9 cellular contexts compared by ENCODE assay signal in the genomic region with DNA sequence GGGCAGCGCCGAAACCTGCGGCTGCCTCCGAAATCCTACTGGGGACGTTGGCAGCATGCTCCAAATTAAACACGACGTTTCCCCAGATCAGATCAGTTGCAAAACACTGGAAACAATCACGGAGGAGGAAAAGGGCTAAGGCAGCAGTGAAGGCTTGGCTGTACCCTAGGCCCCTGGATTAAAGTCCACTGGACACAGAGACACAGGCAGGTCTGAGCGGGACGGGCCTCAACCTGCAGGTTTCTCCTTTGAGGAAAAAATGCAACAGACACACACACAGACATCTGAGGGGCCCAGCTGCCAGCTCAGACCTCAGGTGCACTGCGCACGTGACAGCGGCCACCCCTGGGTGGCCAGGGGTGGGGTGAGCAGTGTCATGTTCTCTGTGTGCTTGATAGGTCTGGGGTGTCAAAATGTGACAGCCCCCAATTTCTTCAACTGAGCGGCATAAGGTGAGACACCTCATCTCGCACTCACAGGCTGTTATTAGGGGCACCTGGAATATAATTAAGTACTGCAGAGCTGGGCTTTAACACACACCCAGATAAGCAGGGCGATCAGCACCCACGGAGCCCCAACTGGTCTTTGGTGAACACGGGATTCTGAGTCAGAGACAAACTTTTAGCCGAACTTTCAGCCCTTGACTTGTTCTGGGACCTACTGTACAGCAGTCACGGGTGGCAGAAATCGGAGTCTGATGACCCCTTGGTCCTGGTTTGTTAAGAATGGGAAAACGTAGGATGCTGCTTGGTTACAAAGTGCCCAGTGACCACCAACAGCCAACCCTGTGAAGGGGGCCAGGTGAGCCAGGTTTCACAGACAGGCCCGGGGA. TPM values are rescaled to one million over a fixed set of nuclear protein-coding genes. Genes with fewer than 3 reads are reported as not detected.
DNase-seq lines count a peak whose midpoint lies in the region; ATAC-seq, FAIRE-seq and TF ChIP-seq lines count a peak whose summit lies in the region.
"Had no signal": no experiment of that assay in that cellular context is flagged by ENCODE, and none has a peak within 500 bp of the region (broad histone marks: within the 10 kb centered on the region; RNA-seq: fewer than 3 reads in every experiment).

No MANE protein-coding gene starts in this region.

- H3K4me3 ChIP-seq in HUES48 (ENCODE audit: low read depth, low read length) (peak overlapping the region; percentile 35), ascending aorta (peak overlapping the region in 1 of 2 donors; percentile 30), iPS-20b (ENCODE audit: low read length) (peak overlapping the region; percentile 50), skeletal muscle tissue (ENCODE audit: low read length in 3 of 3) (peak overlapping the region; percentile 29 to 46 (median 40))

- H3K27ac ChIP-seq in HUES48 (ENCODE audit: low read depth, low read length) (peak overlapping the region; percentile 85), ascending aorta (peak overlapping the region; percentile 63 to 75), iPS-20b (ENCODE audit: low read length) (no peak overlapping the region), skeletal muscle tissue (ENCODE audit: low read depth, low read length) (peak overlapping the region; percentile 83)

- FAIRE-seq in HTR-8/SVneo (lab: Jason Lieb, UNC) = no peak

- intact Hi-C loops in ascending aorta (cut with DNase I) = loop anchor here (2.0 kb wide), 1 partner anchor 14 kb away; no protein-coding TSS in a partner anchor

- H3K27me3 ChIP-seq in HUES48 (ENCODE audit: control insufficient read depth, insufficient read depth, low read length) = no peaks in the 10 kb centered on the region; the same call in 1 of the 2 replicates
- H3K27me3 ChIP-seq in ascending aorta = no peaks in the 10 kb centered on the region
- H3K27me3 ChIP-seq in iPS-20b (ENCODE audit: insufficient read depth, low read length) = peaks cover 8% of the 10 kb centered on the region; the same call in 1 of the 2 replicates
- no peaks in the 10 kb centered on the region for H3K27me3 ChIP-seq in skeletal muscle tissue (ENCODE audit: control insufficient read depth in 3 of 3, insufficient read depth in 3 of 3, low read length in 3 of 3)

- no peak for TF ChIP-seq CTCF in ascending aorta (IDR thresholded peaks at IDR 0.05)

- H3K9me3 ChIP-seq in HUES48 (ENCODE audit: control insufficient read depth, insufficient read depth, low read length) (no peaks in the 10 kb centered on the region), ascending aorta (no peaks in the 10 kb centered on the region), iPS-20b (ENCODE audit: insufficient read depth, low read depth, low read length) (no peaks in the 10 kb centered on the region), skeletal muscle tissue (ENCODE audit: control insufficient read depth in 3 of 3, low read length in 3 of 3) (no peaks in the 10 kb centered on the region)

- H3K4me1 ChIP-seq in HUES48 (ENCODE audit: control insufficient read depth, insufficient read depth, low read length) (peaks cover 40% of the 10 kb centered on the region), ascending aorta (peaks cover 35 to 54% of the 10 kb centered on the region in 2 donors), iPS-20b (ENCODE audit: insufficient read depth, low read length) (peaks cover 21% of the 10 kb centered on the region; the same call in 1 of the 2 replicates), skeletal muscle tissue (ENCODE audit: control insufficient read depth in 3 of 3, insufficient read depth in 3 of 3, low read length in 3 of 3) (peaks cover 54 to 76% (median 57%) of the 10 kb centered on the region in 3 donors)

- H3K36me3 ChIP-seq in HUES48 (ENCODE audit: control insufficient read depth, insufficient read depth, low read length) (peaks cover 8% of the 10 kb centered on the region; the same call in 1 of the 2 replicates), ascending aorta (peaks cover 0 to 8% of the 10 kb centered on the region in 2 donors), iPS-20b (ENCODE audit: insufficient read depth, low read depth, low read length) (peaks cover 7% of the 10 kb centered on the region), skeletal muscle tissue (ENCODE audit: control insufficient read depth in 3 of 3, insufficient read depth in 3 of 3, low read length in 3 of 3) (peaks cover 0 to 5% (median 3%) of the 10 kb centered on the region in 3 donors)

- H3K9ac ChIP-seq in HUES48 (ENCODE audit: low read depth, low read length) = no peak overlapping the region
- H3K9ac ChIP-seq in iPS-20b (ENCODE audit: low read depth, low read length) = peak overlapping the region; percentile 65; the same call in 1 of the 2 replicates
- H3K9ac ChIP-seq in skeletal muscle tissue (ENCODE audit: low read depth in 1 of 3, low read length in 3 of 3) = peak overlapping the region; percentile 45 to 71 (median 47)

- no peak for ATAC-seq in GM21717 (IDR thresholded peaks at IDR 0.05; ENCODE audit: unreplicated experiment)

- DNase-seq in ascending aorta (ENCODE audit: low spot score in 2 of 2) = no peak
- no peak for DNase-seq in superior temporal gyrus (ENCODE audit: extremely low spot score)
- no peak for DNase-seq in HTR-8/SVneo (ENCODE audit: insufficient read length, low spot score)
- DNase-seq in SW480 (ENCODE audit: low spot score) = no peak
- DNase-seq: stimulated activated CD4-positive, alpha-beta T cell treated with anti-CD3 and anti-CD28 coated beads, Interleukin-4, amount 100 ng/mL, for 4 hours had no signal

RNA-seq across cellular contexts. Expression of gene SH3GL1, which starts 9.3 kb away (rescaled TPM):
- total RNA-seq in ascending aorta (61.4 TPM), skeletal muscle tissue (16.2 TPM)

RNA-seq across cellular contexts. Expression of gene CHAF1A, which starts 11.4 kb away (rescaled TPM):
- total RNA-seq in ascending aorta = 0.85 TPM
- 6.3 TPM for total RNA-seq in skeletal muscle tissue

RNA-seq across cellular contexts. Expression of gene MPND, which starts 47.7 kb away (rescaled TPM):
- 21.9 TPM for total RNA-seq in ascending aorta
- 5.7 TPM for total RNA-seq in skeletal muscle tissue

RNA-seq across cellular contexts. Expression of gene STAP2, which starts 52.5 kb away (rescaled TPM):
- total RNA-seq in ascending aorta = 6.6 TPM
- 5.2 TPM for total RNA-seq in skeletal muscle tissue
